In the genomic region with DNA sequence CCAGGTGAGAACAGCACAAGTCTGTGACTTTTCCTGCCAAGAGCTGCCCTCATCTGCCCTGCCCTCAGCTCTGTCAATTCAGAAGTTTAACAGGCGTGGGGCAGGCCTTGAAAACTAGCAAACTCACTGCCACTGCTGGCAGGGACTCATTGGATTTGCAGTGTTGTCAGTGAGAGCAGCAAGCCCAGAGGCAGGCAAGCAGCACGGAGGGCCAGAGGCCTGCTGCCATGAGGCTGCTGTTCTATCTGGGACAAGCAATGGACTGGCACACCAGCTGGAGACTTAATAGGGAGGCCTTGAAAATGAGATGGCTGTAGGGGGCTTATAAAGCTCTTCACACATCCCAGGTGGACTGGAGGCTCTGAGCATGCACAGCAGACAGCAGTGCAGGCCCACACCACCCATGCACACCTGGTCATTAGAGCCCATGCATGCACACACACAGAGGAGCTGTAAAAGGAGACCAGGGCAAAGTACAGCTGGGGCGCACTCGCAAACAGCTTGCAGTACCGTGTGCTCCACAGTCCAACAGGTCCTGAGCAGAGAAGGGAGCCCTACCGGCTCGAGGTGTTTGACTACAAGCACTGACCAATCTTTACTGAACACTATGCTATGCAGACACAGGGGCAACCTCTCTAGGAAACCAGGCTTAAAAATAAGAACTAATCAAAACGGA, we compare ENCODE assay signal across 9 cellular contexts. TPM values are rescaled to one million over a fixed set of nuclear protein-coding genes. Genes with fewer than 3 reads are reported as not detected.
DNase-seq lines count a peak whose midpoint lies in the region; ATAC-seq and TF ChIP-seq lines count a peak whose summit lies in the region.
"Had no signal": no experiment of that assay in that cellular context is flagged by ENCODE, and none has a peak within 500 bp of the region (broad histone marks: within the 10 kb centered on the region; RNA-seq: fewer than 3 reads in every experiment).

No MANE protein-coding gene starts in this region.

- TF ChIP-seq CTCF in smooth muscle cell (IDR thresholded peaks at IDR 0.05; ENCODE audit: borderline replicate concordance, insufficient read depth, poor library complexity, severe bottlenecking) = no peak

- H3K4me3 ChIP-seq in smooth muscle cell = peak overlapping the region; percentile 35

- H3K27ac ChIP-seq in smooth muscle cell (ENCODE audit: low read depth) = peak overlapping the region; percentile 68

- H3K36me3 Mint-ChIP-seq in activated naive CD4-positive, alpha-beta T cell treated with anti-CD3 and anti-CD28 coated beads, Interleukin-2, amount 50 U/mL, for 72 hours = peaks cover 0 to 24% of the 10 kb centered on the region in 2 donors
- H3K36me3 Mint-ChIP-seq: naive B cell had no signal

- 65% methylated on average over 8 of the region's 8 CpGs for whole genome bisulfite sequencing in smooth muscle cell (ENCODE audit: low lambda C conversion rate)

- H3K9me3 Mint-ChIP-seq in activated naive CD4-positive, alpha-beta T cell treated with anti-CD3 and anti-CD28 coated beads, Interleukin-2, amount 50 U/mL, for 72 hours = peaks cover 0 to 7% of the 10 kb centered on the region in 2 donors
- H3K9me3 Mint-ChIP-seq: naive B cell had no signal

- no peaks in the 10 kb centered on the region for H3K27me3 ChIP-seq in smooth muscle cell (ENCODE audit: low read depth)

- no peaks in the 10 kb centered on the region for H3K79me2 ChIP-seq in smooth muscle cell (ENCODE audit: low read depth)

- H3K9ac ChIP-seq in smooth muscle cell (ENCODE audit: low read depth) = no peak overlapping the region

- H3K36me3 ChIP-seq in smooth muscle cell (ENCODE audit: low read depth) = no peaks in the 10 kb centered on the region

- DNase-seq in HuH-7 (ENCODE audit: low spot score) (peak; percentile 92), left kidney (ENCODE audit: low read depth, low spot score) (peak; percentile 65), smooth muscle cell (lab: John Stamatoyannopoulos, UW; ENCODE audit: unreplicated experiment) (no peak), T1000 (lab: John Stamatoyannopoulos, UW) (no peak)
- no peak for DNase-seq in activated naive CD4-positive, alpha-beta T cell treated with anti-CD3 and anti-CD28 coated beads, Interleukin-2, amount 50 U/mL, for 72 hours (ENCODE audit: low spot score in 2 of 2)
- DNase-seq in stimulated activated naive CD4-positive, alpha-beta T cell treated with Interleukin-2 at 50 U/mL for 16 hours (lab: John Stamatoyannopoulos, UW) = no peak
- DNase-seq: naive B cell, NCI-H1105 treated with DMSO at 0.1 percent for 48 hours had no signal

- peak overlapping the region; percentile 74 to 77 for H3K27ac Mint-ChIP-seq in activated naive CD4-positive, alpha-beta T cell treated with anti-CD3 and anti-CD28 coated beads, Interleukin-2, amount 50 U/mL, for 72 hours

- peaks cover 21% of the 10 kb centered on the region for H3F3A ChIP-seq in smooth muscle cell (ENCODE audit: low read depth)

- H2AFZ ChIP-seq in smooth muscle cell (ENCODE audit: low read depth) = peak overlapping the region; percentile 94

- H3K4me2 ChIP-seq in smooth muscle cell = peak overlapping the region; percentile 78

- no peak for ATAC-seq in activated naive CD4-positive, alpha-beta T cell treated with anti-CD3 and anti-CD28 coated beads, Interleukin-2, amount 50 U/mL, for 72 hours
- ATAC-seq in HG02885 (IDR thresholded peaks at IDR 0.05; ENCODE audit: poor library complexity, unreplicated experiment) = no peak

- no peaks in the 10 kb centered on the region for H3K9me3 ChIP-seq in smooth muscle cell (replicated peaks; ENCODE audit: low read depth)

- H4K20me1 ChIP-seq in smooth muscle cell (ENCODE audit: low read depth) = no peaks in the 10 kb centered on the region

- no peaks in the 10 kb centered on the region for H3K4me1 ChIP-seq in smooth muscle cell (ENCODE audit: low read depth)

RNA-seq across cellular contexts. Expression of gene MGAT4A, which starts 28.7 kb away (rescaled TPM):
- 10 to 100 TPM; 59.1 to 95.6 TPM for total RNA-seq in activated naive CD4-positive, alpha-beta T cell treated with anti-CD3 and anti-CD28 coated beads, Interleukin-2, amount 50 U/mL, for 72 hours
- total RNA-seq in smooth muscle cell = 3.3 and 8.9 TPM in 2 replicates
- polyA plus RNA-seq in smooth muscle cell = 0.12 and 1.4 TPM in 2 replicates

Comparison
In these comparisons a context has a peak if more than half of its experiments do, and no peak if none do; other contexts are left out.
1. DNase-seq: peak in HuH-7 (single experiment) and left kidney (single experiment); none in activated naive CD4-positive, alpha-beta T cell treated with anti-CD3 and anti-CD28 coated beads, Interleukin-2, amount 50 U/mL, for 72 hours (0 of 2), smooth muscle cell (single experiment), stimulated activated naive CD4-positive, alpha-beta T cell treated with Interleukin-2 at 50 U/mL for 16 hours (single experiment) and T1000 (single experiment).